In the genomic region with DNA sequence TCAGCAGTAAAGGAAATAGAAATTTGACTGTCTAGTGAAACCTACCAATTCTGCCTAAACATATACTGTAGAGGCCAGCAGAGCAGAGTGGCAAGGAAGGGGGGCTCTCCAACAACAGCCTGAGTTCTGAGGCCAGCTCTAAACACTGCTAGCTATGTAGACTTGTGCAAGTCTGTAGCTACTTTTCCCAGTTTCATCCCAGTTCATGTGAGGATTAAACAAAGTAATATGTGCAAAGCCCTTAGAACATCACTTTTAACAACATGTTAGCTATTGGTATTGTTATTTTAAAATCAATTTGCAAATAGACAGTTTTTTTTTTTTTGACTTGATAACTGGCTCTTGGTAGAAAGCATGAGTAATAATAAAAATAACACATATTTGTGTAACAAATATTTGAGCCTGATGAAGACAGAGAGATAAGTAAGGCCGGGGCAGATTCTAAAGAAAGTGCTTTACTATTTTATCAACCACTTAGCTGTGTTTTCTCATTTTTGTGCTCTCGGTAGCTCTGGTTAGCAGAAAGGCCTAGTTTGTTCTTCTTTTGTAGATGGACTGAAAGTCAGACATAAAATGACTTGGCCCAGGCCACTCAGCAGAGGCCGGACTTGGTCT, we compare ENCODE assay signal across 18 cellular contexts. TPM values are rescaled to one million over a fixed set of nuclear protein-coding genes. Genes with fewer than 3 reads are reported as not detected.
DNase-seq lines count a peak whose midpoint lies in the region; ATAC-seq and TF ChIP-seq lines count a peak whose summit lies in the region.
"Had no signal": no experiment of that assay in that cellular context is flagged by ENCODE, and none has a peak within 500 bp of the region (broad histone marks: within the 10 kb centered on the region; RNA-seq: fewer than 3 reads in every experiment).

No MANE protein-coding gene starts in this region.

- no peaks in the 10 kb centered on the region for H3K27me3 Mint-ChIP-seq in Caco-2 (ENCODE audit: insufficient read depth, unreplicated experiment)
- H3K27me3 Mint-ChIP-seq in WTC11 (ENCODE audit: low read depth) = no peaks in the 10 kb centered on the region
- no peaks in the 10 kb centered on the region for H3K27me3 Mint-ChIP-seq in activated CD4-positive, alpha-beta T cell treated with anti-CD3 and anti-CD28 coated beads, Interleukin-2, amount 10 ng/mL, durations not matched to agents 7 days and 5 days
- H3K27me3 Mint-ChIP-seq: memory B cell; stimulated activated naive B cell treated with anti-CD40 and anti-IgM and Interleukin-4, amounts not matched to agents 10 μg/mL and 1 μg/mL and 100 μg/mL, for 72 hours had no signal

- CTCF ChIA-PET in Caco-2 (lab: Charles Lee) = interaction anchor here (0.7 to 1.9 kb wide), 6 partner anchors 14 to 56 kb away, joined by 3 to 11 read pairs (median 4); no protein-coding TSS in a partner anchor
- CTCF ChIA-PET in WTC11 (lab: Charles Lee) = interaction anchor here (0.7 to 2.7 kb wide), 4 partner anchors 13 to 39 kb away, joined by 4 to 14 read pairs (median 4); no protein-coding TSS in a partner anchor
- CTCF ChIA-PET in activated CD4-positive, alpha-beta T cell treated with anti-CD3 and anti-CD28 coated beads, Interleukin-2, amount 10 ng/mL, durations not matched to agents 7 days and 5 days (lab: Charles Lee) = interaction anchor here (1.1 to 1.3 kb wide), 2 partner anchors 10 kb away, joined by 3 to 5 read pairs; no protein-coding TSS in a partner anchor

- no peak overlapping the region for H3K4me3 ChIP-seq in Caco-2 (ENCODE audit: low read depth, low read length)
- H3K4me3 ChIP-seq: ascending aorta had no signal

- ATAC-seq in WTC11 = no peak
- no peak for ATAC-seq in stimulated activated effector memory CD8-positive, alpha-beta T cell treated with anti-CD3 and anti-CD28 coated beads, Interleukin-12 subunit alpha, Interleukin-12 subunit beta, amount 100 ng/mL, for 72 hours
- ATAC-seq: stimulated activated naive B cell treated with anti-CD40 and anti-IgM and Interleukin-4, amounts not matched to agents 10 μg/mL and 1 μg/mL and 100 μg/mL, for 72 hours had no signal

- TSS peak; percentile 53 for BruUV-seq in Caco-2 (replicated peaks; lab: Mats Ljungman, UMichigan)

- intact Hi-C loops in Caco-2 (cut with micrococcal nuclease; ENCODE audit: unreplicated experiment) = loop anchor here (1.0 kb wide), 1 partner anchor 28 kb away; no protein-coding TSS in a partner anchor

- H3K9me3 Mint-ChIP-seq in Caco-2 (ENCODE audit: unreplicated experiment) (no peaks in the 10 kb centered on the region), WTC11 (no peaks in the 10 kb centered on the region)
- H3K9me3 Mint-ChIP-seq in stimulated activated effector memory CD8-positive, alpha-beta T cell treated with anti-CD3 and anti-CD28 coated beads, Interleukin-12 subunit alpha, Interleukin-12 subunit beta, amount 100 ng/mL, for 72 hours = no peaks in the 10 kb centered on the region
- no peaks in the 10 kb centered on the region for H3K9me3 Mint-ChIP-seq in activated CD4-positive, alpha-beta T cell treated with anti-CD3 and anti-CD28 coated beads, Interleukin-2, amount 10 ng/mL, durations not matched to agents 7 days and 5 days
- H3K9me3 Mint-ChIP-seq: memory B cell; stimulated activated naive B cell treated with anti-CD40 and anti-IgM and Interleukin-4, amounts not matched to agents 10 μg/mL and 1 μg/mL and 100 μg/mL, for 72 hours had no signal

- TF ChIP-seq CTCF in Caco-2 (IDR thresholded peaks at IDR 0.05; ENCODE audit: insufficient read depth in 1 of 2, low read depth in 1 of 2, low read length in 1 of 2, severe bottlenecking in 1 of 2, unreplicated experiment in 1 of 2) = no peak
- TF ChIP-seq CTCF in WTC11 (IDR thresholded peaks at IDR 0.05) = no peak

- H3K27ac Mint-ChIP-seq in Caco-2 (ENCODE audit: unreplicated experiment) = peak overlapping the region; percentile 83
- peak overlapping the region; percentile 28 for H3K27ac Mint-ChIP-seq in WTC11
- H3K27ac Mint-ChIP-seq in stimulated activated effector memory CD8-positive, alpha-beta T cell treated with anti-CD3 and anti-CD28 coated beads, Interleukin-12 subunit alpha, Interleukin-12 subunit beta, amount 100 ng/mL, for 72 hours = peak overlapping the region; percentile 95
- no peak overlapping the region for H3K27ac Mint-ChIP-seq in activated CD4-positive, alpha-beta T cell treated with anti-CD3 and anti-CD28 coated beads, Interleukin-2, amount 10 ng/mL, durations not matched to agents 7 days and 5 days
- H3K27ac Mint-ChIP-seq: memory B cell; stimulated activated naive B cell treated with anti-CD40 and anti-IgM and Interleukin-4, amounts not matched to agents 10 μg/mL and 1 μg/mL and 100 μg/mL, for 72 hours had no signal

- H3K9me3 ChIP-seq in Caco-2 = no peaks in the 10 kb centered on the region
- H3K9me3 ChIP-seq: ascending aorta, psoas muscle had no signal

- H3K4me3 Mint-ChIP-seq in Caco-2 (ENCODE audit: unreplicated experiment) = peak overlapping the region; percentile 43
- H3K4me3 Mint-ChIP-seq in WTC11 = no peak overlapping the region
- peak overlapping the region; percentile 51 for H3K4me3 Mint-ChIP-seq in stimulated activated effector memory CD8-positive, alpha-beta T cell treated with anti-CD3 and anti-CD28 coated beads, Interleukin-12 subunit alpha, Interleukin-12 subunit beta, amount 100 ng/mL, for 72 hours
- no peak overlapping the region for H3K4me3 Mint-ChIP-seq in activated CD4-positive, alpha-beta T cell treated with anti-CD3 and anti-CD28 coated beads, Interleukin-2, amount 10 ng/mL, durations not matched to agents 7 days and 5 days
- H3K4me3 Mint-ChIP-seq: memory B cell; stimulated activated naive B cell treated with anti-CD40 and anti-IgM and Interleukin-4, amounts not matched to agents 10 μg/mL and 1 μg/mL and 100 μg/mL, for 72 hours had no signal

- no peak for DNase-seq in Caco-2
- no peak for DNase-seq in WTC11 (ENCODE audit: low spot score)
- DNase-seq in hepatic stellate cell (ENCODE audit: low spot score) = peak; percentile 53
- no peak for DNase-seq in stimulated activated effector memory CD8-positive, alpha-beta T cell treated with anti-CD3 and anti-CD28 coated beads, Interleukin-12 subunit alpha, Interleukin-12 subunit beta, amount 100 ng/mL, for 72 hours (ENCODE audit: low spot score in 2 of 2)
- no peak for DNase-seq in activated effector memory CD4-positive, alpha-beta T cell treated with Interleukin-2 at 50 U/mL for 16 hours
- DNase-seq in NCI-H187 treated with DMSO at 0.1 percent for 48 hours (lab: John Stamatoyannopoulos, UW) = no peak
- DNase-seq in GM19238 (ENCODE audit: insufficient read length, low spot score) = no peak
- DNase-seq in activated CD4-positive, alpha-beta T cell treated with anti-CD3 and anti-CD28 coated beads, Interleukin-2, amount 10 ng/mL, durations not matched to agents 7 days and 5 days = no peak
- DNase-seq: activated T-cell treated with anti-CD3 and anti-CD28 coated beads for 4 hours; hypothalamus; KG1; NCI-H1930; psoas muscle; stimulated activated CD4-positive, alpha-beta T cell treated with anti-CD3 and anti-CD28 coated beads, Interleukin-2, amount 100 ng/mL, for 48 hours; stimulated activated naive B cell treated with anti-CD40 and anti-IgM and Interleukin-4, amounts not matched to agents 10 μg/mL and 1 μg/mL and 100 μg/mL, for 72 hours; WERI-Rb-1 had no signal

- no peaks in the 10 kb centered on the region for H3K27me3 ChIP-seq in Caco-2 (replicated peaks; ENCODE audit: control insufficient read depth, insufficient read depth, low read length)
- H3K27me3 ChIP-seq: ascending aorta had no signal

- peaks cover 50% of the 10 kb centered on the region for H3K4me1 Mint-ChIP-seq in Caco-2 (ENCODE audit: low read depth, unreplicated experiment)
- H3K4me1 Mint-ChIP-seq in WTC11 = peaks cover 32% of the 10 kb centered on the region
- peaks cover 76% of the 10 kb centered on the region for H3K4me1 Mint-ChIP-seq in stimulated activated effector memory CD8-positive, alpha-beta T cell treated with anti-CD3 and anti-CD28 coated beads, Interleukin-12 subunit alpha, Interleukin-12 subunit beta, amount 100 ng/mL, for 72 hours
- H3K4me1 Mint-ChIP-seq in activated CD4-positive, alpha-beta T cell treated with anti-CD3 and anti-CD28 coated beads, Interleukin-2, amount 10 ng/mL, durations not matched to agents 7 days and 5 days = peaks cover 66% of the 10 kb centered on the region

- H3K4me1 ChIP-seq in Caco-2 = peaks cover 30% of the 10 kb centered on the region

- H3K36me3 Mint-ChIP-seq in Caco-2 (ENCODE audit: insufficient read depth, unreplicated experiment) = peaks cover 8% of the 10 kb centered on the region
- H3K36me3 Mint-ChIP-seq in WTC11 = no peaks in the 10 kb centered on the region
- peaks cover 18% of the 10 kb centered on the region for H3K36me3 Mint-ChIP-seq in stimulated activated effector memory CD8-positive, alpha-beta T cell treated with anti-CD3 and anti-CD28 coated beads, Interleukin-12 subunit alpha, Interleukin-12 subunit beta, amount 100 ng/mL, for 72 hours
- H3K36me3 Mint-ChIP-seq in activated CD4-positive, alpha-beta T cell treated with anti-CD3 and anti-CD28 coated beads, Interleukin-2, amount 10 ng/mL, durations not matched to agents 7 days and 5 days (ENCODE audit: low read depth) = peaks cover 41% of the 10 kb centered on the region

- H3K36me3 ChIP-seq in Caco-2 (ENCODE audit: control insufficient read depth, insufficient read depth, low read length) = peaks cover 1% of the 10 kb centered on the region; the same call in 1 of the 2 replicates
- H3K36me3 ChIP-seq: ascending aorta, WERI-Rb-1 had no signal

- POLR2A ChIA-PET in Caco-2 (lab: Charles Lee) = interaction anchor here (1.1 to 1.4 kb wide), 4 partner anchors 9 to 59 kb away, joined by 3 to 8 read pairs (median 4); a partner anchor contains a TSS
- POLR2A ChIA-PET in WTC11 (lab: Charles Lee) = interaction anchor here (0.6 to 1.0 kb wide), 2 partner anchors 14 to 72 kb away, joined by 3 to 4 read pairs; no protein-coding TSS in a partner anchor
- POLR2A ChIA-PET in activated CD4-positive, alpha-beta T cell treated with anti-CD3 and anti-CD28 coated beads, Interleukin-2, amount 10 ng/mL, durations not matched to agents 7 days and 5 days (lab: Charles Lee) = no interaction called here

TF ChIP-seq in WTC11, 78 proteins besides CTCF, POLR2A, EP300 and RAD21 (continues in another document):
- TF ChIP-seq ZNF263 (CRISPR knock-in tag; IDR thresholded peaks at IDR 0.05; ENCODE audit: low read depth) (no peak), FOXJ3 (CRISPR knock-in tag; IDR thresholded peaks at IDR 0.05; ENCODE audit: borderline replicate concordance) (no peak)

RNA-seq across cellular contexts. Expression of a gene that starts 9.3 kb away (rescaled TPM):
- total RNA-seq in Caco-2 (2022) (26.0 and 28.0 TPM in 2 replicates), WTC11 (2021) (18.3 to 21.7 TPM (median 20.7 TPM) in 3 replicates)
- 10 to 100 TPM; 40.7 to 44.8 TPM for total RNA-seq in activated CD4-positive, alpha-beta T cell treated with anti-CD3 and anti-CD28 coated beads, Interleukin-2, amount 10 ng/mL, durations not matched to agents 7 days and 5 days

RNA-seq across cellular contexts. Expression of a gene that starts 58.1 kb away (rescaled TPM):
- total RNA-seq in Caco-2 (2022) (306 and 314 TPM in 2 replicates), WTC11 (2021) (300 to 361 TPM (median 304 TPM) in 3 replicates)
- total RNA-seq in activated CD4-positive, alpha-beta T cell treated with anti-CD3 and anti-CD28 coated beads, Interleukin-2, amount 10 ng/mL, durations not matched to agents 7 days and 5 days = 100 to 1,000 TPM; 148 to 158 TPM

Comparison
In these comparisons a context has a peak if more than half of its experiments do, and no peak if none do; other contexts are left out.
1. H3K4me3 Mint-ChIP-seq: peak in Caco-2 (single experiment) and stimulated activated effector memory CD8-positive, alpha-beta T cell treated with anti-CD3 and anti-CD28 coated beads, Interleukin-12 subunit alpha, Interleukin-12 subunit beta, amount 100 ng/mL, for 72 hours (single experiment); none in WTC11 (single experiment) and activated CD4-positive, alpha-beta T cell treated with anti-CD3 and anti-CD28 coated beads, Interleukin-2, amount 10 ng/mL, durations not matched to agents 7 days and 5 days (single experiment).